ENCODE assay signal across 1 cellular context in genomic region chr1:165327538-165327937, GRCh38.
TF ChIP-seq lines count a peak whose summit lies in the region.

No MANE protein-coding gene starts in this region.

TF ChIP-seq in H1, 55 proteins besides CTCF, POLR2A, EP300 and RAD21:
- no peak for TF ChIP-seq GTF2F1 (IDR thresholded peaks at IDR 0.05; ENCODE audit: borderline replicate concordance, low read depth, low read length)
- TF ChIP-seq JUN (IDR thresholded peaks at IDR 0.05; ENCODE audit: low read depth, low read length): no peak
- no peak for TF ChIP-seq POU5F1 (IDR thresholded peaks at IDR 0.05; ENCODE audit: low read depth, low read length)
- TF ChIP-seq MAX (IDR thresholded peaks at IDR 0.05): no peak
- no peak for TF ChIP-seq CBX8 (IDR thresholded peaks at IDR 0.05; ENCODE audit: borderline replicate concordance, low read depth, low read length)
